8 cellular contexts compared by ENCODE assay signal in the genomic region with DNA sequence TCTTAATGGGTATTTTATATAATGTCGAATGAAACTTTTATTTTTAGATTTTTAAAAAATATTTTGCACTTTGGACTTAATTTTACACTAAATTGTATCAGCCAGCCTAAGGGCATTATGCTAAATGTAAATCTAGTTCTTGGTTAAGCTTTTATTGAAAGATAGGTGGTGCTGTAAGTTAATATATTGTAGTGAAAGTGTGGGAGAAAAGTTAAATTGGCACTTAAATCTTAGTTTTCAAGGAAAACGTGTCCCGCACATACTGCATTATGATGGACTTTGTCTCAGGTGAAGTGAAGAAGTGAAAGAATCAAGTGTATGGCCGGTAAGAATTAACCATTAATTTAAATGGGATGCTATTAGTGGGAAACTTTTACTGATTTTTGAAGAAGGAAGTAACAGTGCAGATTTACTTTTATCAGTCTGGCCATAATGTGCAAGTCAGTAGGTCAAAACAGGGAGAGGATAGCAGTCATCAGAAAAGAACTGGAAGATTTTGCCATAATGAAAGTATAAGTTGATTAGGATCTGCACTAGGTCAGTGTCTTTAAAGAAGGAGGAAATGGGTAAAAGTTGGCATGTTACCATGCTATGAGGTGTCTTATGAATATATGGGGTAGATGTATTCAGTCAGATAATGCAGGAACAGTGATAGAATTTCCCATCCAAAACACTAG.
DNase-seq lines count a peak whose midpoint lies in the region; ATAC-seq and TF ChIP-seq lines count a peak whose summit lies in the region.

No MANE protein-coding gene starts in this region.

- no peak overlapping the region for H3K4me2 ChIP-seq in smooth muscle cell

- H3K27me3 ChIP-seq in smooth muscle cell (ENCODE audit: low read depth) = no peaks in the 10 kb centered on the region
- no peaks in the 10 kb centered on the region for H3K27me3 ChIP-seq in WERI-Rb-1 (ENCODE audit: insufficient read depth, low read depth, severe bottlenecking)

- H3K4me1 Mint-ChIP-seq in activated CD4-positive, alpha-beta T cell treated with anti-CD3 and anti-CD28 coated beads for 36 hours = peaks cover 30% of the 10 kb centered on the region
- H3K4me1 Mint-ChIP-seq in activated CD4-positive, alpha-beta T cell treated with anti-CD3 and anti-CD28 coated beads, Interleukin-2, amount 10 ng/mL, durations not matched to agents 7 days and 5 days = peaks cover 26% of the 10 kb centered on the region

- H3K9me3 Mint-ChIP-seq in activated CD4-positive, alpha-beta T cell treated with anti-CD3 and anti-CD28 coated beads for 36 hours (ENCODE audit: low read depth) = no peaks in the 10 kb centered on the region
- H3K9me3 Mint-ChIP-seq in activated CD4-positive, alpha-beta T cell treated with anti-CD3 and anti-CD28 coated beads, Interleukin-2, amount 10 ng/mL, durations not matched to agents 7 days and 5 days = no peaks in the 10 kb centered on the region

- no peaks in the 10 kb centered on the region for H4K20me1 ChIP-seq in smooth muscle cell (ENCODE audit: low read depth)

- H3K36me3 ChIP-seq in smooth muscle cell (ENCODE audit: low read depth) (no peaks in the 10 kb centered on the region), WERI-Rb-1 (no peaks in the 10 kb centered on the region)

- peaks cover 2% of the 10 kb centered on the region for H3K36me3 Mint-ChIP-seq in activated CD4-positive, alpha-beta T cell treated with anti-CD3 and anti-CD28 coated beads for 36 hours (ENCODE audit: low read depth)
- H3K36me3 Mint-ChIP-seq in activated CD4-positive, alpha-beta T cell treated with anti-CD3 and anti-CD28 coated beads, Interleukin-2, amount 10 ng/mL, durations not matched to agents 7 days and 5 days (ENCODE audit: low read depth) = peaks cover 3% of the 10 kb centered on the region

- H3K27ac Mint-ChIP-seq in activated CD4-positive, alpha-beta T cell treated with anti-CD3 and anti-CD28 coated beads for 36 hours = peak overlapping the region; percentile 11
- no peak overlapping the region for H3K27ac Mint-ChIP-seq in activated CD4-positive, alpha-beta T cell treated with anti-CD3 and anti-CD28 coated beads, Interleukin-2, amount 10 ng/mL, durations not matched to agents 7 days and 5 days

- POLR2A ChIA-PET in activated CD4-positive, alpha-beta T cell treated with anti-CD3 and anti-CD28 coated beads for 36 hours (lab: Charles Lee) = no interaction called here
- POLR2A ChIA-PET in activated CD4-positive, alpha-beta T cell treated with anti-CD3 and anti-CD28 coated beads, Interleukin-2, amount 10 ng/mL, durations not matched to agents 7 days and 5 days (lab: Charles Lee) = no interaction called here

- no peaks in the 10 kb centered on the region for H3K79me2 ChIP-seq in smooth muscle cell (ENCODE audit: low read depth)

- intact Hi-C loops in activated CD4-positive, alpha-beta T cell treated with anti-CD3 and anti-CD28 coated beads for 36 hours (cut with DNase I, micrococcal nuclease) = loop anchor here (1.0 to 10.0 kb wide), 7 partner anchors 85 to 487 kb away; no protein-coding TSS in a partner anchor

- WGBS in smooth muscle cell (ENCODE audit: low lambda C conversion rate) = 84% methylated on average over 4 of the region's 4 CpGs

- no peak overlapping the region for H3K9ac ChIP-seq in smooth muscle cell (ENCODE audit: low read depth)

- no peak overlapping the region for H3K4me3 Mint-ChIP-seq in activated CD4-positive, alpha-beta T cell treated with anti-CD3 and anti-CD28 coated beads for 36 hours
- no peak overlapping the region for H3K4me3 Mint-ChIP-seq in activated CD4-positive, alpha-beta T cell treated with anti-CD3 and anti-CD28 coated beads, Interleukin-2, amount 10 ng/mL, durations not matched to agents 7 days and 5 days

- no peaks in the 10 kb centered on the region for H3K27me3 Mint-ChIP-seq in activated CD4-positive, alpha-beta T cell treated with anti-CD3 and anti-CD28 coated beads for 36 hours
- no peaks in the 10 kb centered on the region for H3K27me3 Mint-ChIP-seq in activated CD4-positive, alpha-beta T cell treated with anti-CD3 and anti-CD28 coated beads, Interleukin-2, amount 10 ng/mL, durations not matched to agents 7 days and 5 days

- H2AFZ ChIP-seq in smooth muscle cell (ENCODE audit: low read depth) = no peak overlapping the region

- peaks cover 2% of the 10 kb centered on the region for H3F3A ChIP-seq in smooth muscle cell (ENCODE audit: low read depth)

- CTCF ChIA-PET in activated CD4-positive, alpha-beta T cell treated with anti-CD3 and anti-CD28 coated beads for 36 hours (lab: Charles Lee) = interaction anchor here (0.5 to 1.4 kb wide), 12 partner anchors 9 to 394 kb away, joined by 3 to 10 read pairs (median 3); a partner anchor contains a TSS
- CTCF ChIA-PET in activated CD4-positive, alpha-beta T cell treated with anti-CD3 and anti-CD28 coated beads, Interleukin-2, amount 10 ng/mL, durations not matched to agents 7 days and 5 days (lab: Charles Lee) = interaction anchor here (0.5 to 1.6 kb wide), 5 partner anchors 9 to 179 kb away, joined by 3 to 4 read pairs (median 3); no protein-coding TSS in a partner anchor

- no peak overlapping the region for H3K4me3 ChIP-seq in smooth muscle cell
- H3K4me3 ChIP-seq in WERI-Rb-1 (ENCODE audit: low read depth, low read length) = no peak overlapping the region

- ATAC-seq in activated CD4-positive, alpha-beta T cell treated with anti-CD3 and anti-CD28 coated beads for 36 hours = peak; percentile 39
- ATAC-seq in HG03432 (IDR thresholded peaks at IDR 0.05; ENCODE audit: unreplicated experiment) = no peak

- H3K27ac ChIP-seq in epithelial cell of prostate (peak overlapping the region; percentile 27), smooth muscle cell (ENCODE audit: low read depth) (no peak overlapping the region), WERI-Rb-1 (no peak overlapping the region)

- no peaks in the 10 kb centered on the region for H3K4me1 ChIP-seq in smooth muscle cell (ENCODE audit: low read depth)

- TF ChIP-seq CTCF in smooth muscle cell (IDR thresholded peaks at IDR 0.05; ENCODE audit: borderline replicate concordance, insufficient read depth, poor library complexity, severe bottlenecking) = peak; percentile 46
- TF ChIP-seq CTCF in WERI-Rb-1 (IDR thresholded peaks at IDR 0.05; ENCODE audit: low read depth, low read length) = no peak

- DNase-seq in activated CD4-positive, alpha-beta T cell treated with anti-CD3 and anti-CD28 coated beads for 36 hours = no peak
- DNase-seq in activated CD4-positive, alpha-beta T cell treated with anti-CD3 and anti-CD28 coated beads, Interleukin-2, amount 10 ng/mL, durations not matched to agents 7 days and 5 days = no peak
- DNase-seq in RPMI7951 (ENCODE audit: low read depth) (peak; percentile 60), epithelial cell of prostate (ENCODE audit: low read depth, low spot score) (no peak), smooth muscle cell (lab: John Stamatoyannopoulos, UW; ENCODE audit: unreplicated experiment) (no peak), WERI-Rb-1 (no peak), AG08396 (ENCODE audit: low spot score) (no peak)

- H3K9me3 ChIP-seq in smooth muscle cell (replicated peaks; ENCODE audit: low read depth) (no peaks in the 10 kb centered on the region), WERI-Rb-1 (ENCODE audit: severe bottlenecking) (no peaks in the 10 kb centered on the region)
